ENCODE assay signal across 8 cellular contexts in genomic region chr7:1536768-1537630, GRCh38. TPM values are rescaled to one million over a fixed set of nuclear protein-coding genes. Genes with fewer than 3 reads are reported as not detected.
DNase-seq lines count a peak whose midpoint lies in the region; TF ChIP-seq lines count a peak whose summit lies in the region.

No MANE protein-coding gene starts in this region.

- H3K79me1 ChIP-seq in mesenchymal stem cell (replicated peaks; ENCODE audit: low read length, poor library complexity, severe bottlenecking) = peaks cover 26% of the 10 kb centered on the region

- H3K9me3 Mint-ChIP-seq in endothelial cell (ENCODE audit: unreplicated experiment) = no peaks in the 10 kb centered on the region
- no peaks in the 10 kb centered on the region for H3K9me3 Mint-ChIP-seq in type B pancreatic cell

- H2BK15ac ChIP-seq in mesenchymal stem cell (ENCODE audit: low read depth, poor library complexity, severe bottlenecking) = peak overlapping the region; percentile 96

- H3K27me3 ChIP-seq in BE2C (peaks cover 81% of the 10 kb centered on the region), mesenchymal stem cell (ENCODE audit: control insufficient read depth in 1 of 2, insufficient read depth in 1 of 2, low read length in 2 of 2) (no peaks in the 10 kb centered on the region)

- H3K36me3 Mint-ChIP-seq in endothelial cell (ENCODE audit: low read depth, unreplicated experiment) (no peaks in the 10 kb centered on the region), type B pancreatic cell (no peaks in the 10 kb centered on the region)

- peak overlapping the region in 1 of 2 experiments; percentile 57 for H3K23ac ChIP-seq in mesenchymal stem cell (ENCODE audit: low read length in 2 of 2)

- H3K4me3 Mint-ChIP-seq in endothelial cell (ENCODE audit: unreplicated experiment) = no peak overlapping the region
- peak overlapping the region; percentile 76 for H3K4me3 Mint-ChIP-seq in type B pancreatic cell

- peak overlapping the region; percentile 95 for H3K27ac ChIP-seq in mesenchymal stem cell (ENCODE audit: low read length, poor library complexity, severe bottlenecking)

- H2AFZ ChIP-seq in mesenchymal stem cell (ENCODE audit: low read depth, low read length) = no peak overlapping the region

- no peaks in the 10 kb centered on the region for H3K36me3 ChIP-seq in BE2C
- peaks cover 22 to 38% of the 10 kb centered on the region in 2 experiments for H3K36me3 ChIP-seq in mesenchymal stem cell (ENCODE audit: control insufficient read depth in 1 of 2, insufficient read depth in 2 of 2, low read depth in 1 of 2, low read length in 2 of 2)

- H4K8ac ChIP-seq in mesenchymal stem cell (ENCODE audit: low read length) = peak overlapping the region; percentile 95

- peaks cover 2% of the 10 kb centered on the region for H3K4me1 Mint-ChIP-seq in endothelial cell (ENCODE audit: unreplicated experiment)
- H3K4me1 Mint-ChIP-seq in type B pancreatic cell (ENCODE audit: unreplicated experiment) = peaks cover 16% of the 10 kb centered on the region

- TF ChIP-seq CTCF in BE2C (IDR thresholded peaks at IDR 0.05; ENCODE audit: low read depth, low read length) (no peak), endothelial cell (IDR thresholded peaks at IDR 0.05; ENCODE audit: unreplicated experiment) (no peak), type B pancreatic cell (conservative IDR thresholded peaks at IDR 0.05) (no peak)

- H3K27ac Mint-ChIP-seq in endothelial cell (ENCODE audit: unreplicated experiment) (peak overlapping the region; percentile 80), type B pancreatic cell (peak overlapping the region; percentile 93)

- H3K14ac ChIP-seq in mesenchymal stem cell (ENCODE audit: low read length in 2 of 2) = peak overlapping the region in 1 of 2 experiments; percentile 89

- H3K4me2 ChIP-seq in mesenchymal stem cell (ENCODE audit: low read length, poor library complexity, severe bottlenecking) = peak overlapping the region; percentile 82

- H3K9ac ChIP-seq in mesenchymal stem cell (ENCODE audit: low read length) = peak overlapping the region; percentile 93

- peak overlapping the region; percentile 75 to 100 for H2BK12ac ChIP-seq in mesenchymal stem cell (ENCODE audit: low read length in 2 of 2)

- peak overlapping the region; percentile 97 for H2AK5ac ChIP-seq in mesenchymal stem cell (ENCODE audit: low read length, severe bottlenecking)

- H3K4ac ChIP-seq in mesenchymal stem cell (ENCODE audit: low read depth in 1 of 2, low read length in 2 of 2) = peak overlapping the region; percentile 98

- H4K91ac ChIP-seq in mesenchymal stem cell (ENCODE audit: low read length) = peak overlapping the region; percentile 99

- DNase-seq in BE2C (peak; percentile 79), NCI-H2227 treated with DMSO at 0.1 percent for 48 hours (lab: John Stamatoyannopoulos, UW) (peak; percentile 22), endothelial cell (ENCODE audit: low spot score) (peak; percentile 64), mesenchymal stem cell (peak; percentile 99), type B pancreatic cell (ENCODE audit: extremely low spot score, unreplicated experiment) (peak; percentile 89), NCI-H1105 (lab: John Stamatoyannopoulos, UW) (no peak), SKM-1 (lab: John Stamatoyannopoulos, UW; ENCODE audit: unreplicated experiment) (no peak)
- no peak for DNase-seq in stimulated activated CD4-positive, alpha-beta T cell treated with anti-CD3 and anti-CD28 coated beads, Interleukin-12 subunit alpha, Interleukin-12 subunit beta, amount 100 ng/mL, for 4 hours

- peak overlapping the region; percentile 99 for H2BK120ac ChIP-seq in mesenchymal stem cell (ENCODE audit: low read depth, low read length)

- peaks cover 24% of the 10 kb centered on the region for H3K4me1 ChIP-seq in BE2C
- peaks cover 70% of the 10 kb centered on the region for H3K4me1 ChIP-seq in mesenchymal stem cell (ENCODE audit: control insufficient read depth, insufficient read depth, low read depth, low read length)

- H3K9me3 ChIP-seq in BE2C (no peaks in the 10 kb centered on the region), mesenchymal stem cell (ENCODE audit: control insufficient read depth, low read length) (no peaks in the 10 kb centered on the region)

- no peak overlapping the region for H3K4me3 ChIP-seq in BE2C (ENCODE audit: low read depth, low read length)
- peak overlapping the region; percentile 58 to 75 for H3K4me3 ChIP-seq in mesenchymal stem cell (ENCODE audit: insufficient read depth in 1 of 2, low read depth in 1 of 2, low read length in 2 of 2)

- WGBS in mesenchymal stem cell = 2% methylated on average over 54 of the region's 57 CpGs

- peak overlapping the region; percentile 98 to 100 for H3K18ac ChIP-seq in mesenchymal stem cell (ENCODE audit: low read depth in 1 of 2, low read length in 2 of 2)

- peak overlapping the region; percentile 99 for H2BK5ac ChIP-seq in mesenchymal stem cell (ENCODE audit: low read depth, low read length, poor library complexity, severe bottlenecking)

- H3K27me3 Mint-ChIP-seq in endothelial cell (ENCODE audit: unreplicated experiment) (peaks cover 4% of the 10 kb centered on the region), type B pancreatic cell (peaks cover 18% of the 10 kb centered on the region)

RNA-seq across cellular contexts. Expression of gene MAFK, which starts 6.5 kb away (rescaled TPM):
- 1.6 TPM for polyA plus RNA-seq in BE2C (2012; ENCODE audit: insufficient read depth, insufficient read length, low read depth)
- total RNA-seq in endothelial cell (ENCODE audit: unreplicated experiment) (3.4 TPM), type B pancreatic cell (ENCODE audit: low replicate concordance) (8.2 and 19.9 TPM in 2 replicates)
- 12.8 TPM for polyA plus RNA-seq in mesenchymal stem cell (2013, experiment 1 of 2)
- polyA plus RNA-seq in mesenchymal stem cell (2013, experiment 2 of 2) = 12.8 TPM

RNA-seq across cellular contexts. Expression of gene TMEM184A, which starts 19.0 kb away (rescaled TPM):
- 0.59 TPM for polyA plus RNA-seq in BE2C (2012; ENCODE audit: insufficient read depth, insufficient read length, low read depth)
- total RNA-seq in endothelial cell (ENCODE audit: unreplicated experiment) (0.21 TPM), type B pancreatic cell (ENCODE audit: low replicate concordance) (6.6 and 7.6 TPM in 2 replicates)
- polyA plus RNA-seq in mesenchymal stem cell (2013, experiment 1 of 2) = 0.39 TPM
- polyA plus RNA-seq in mesenchymal stem cell (2013, experiment 2 of 2) = 0.45 TPM

RNA-seq across cellular contexts. Expression of gene INTS1, which starts 32.8 kb away (rescaled TPM):
- 280 TPM for polyA plus RNA-seq in BE2C (2012; ENCODE audit: insufficient read depth, insufficient read length, low read depth)
- 109 TPM for total RNA-seq in endothelial cell (ENCODE audit: unreplicated experiment)
- 23.4 TPM for polyA plus RNA-seq in mesenchymal stem cell (2013, experiment 1 of 2)
- 22.7 TPM for polyA plus RNA-seq in mesenchymal stem cell (2013, experiment 2 of 2)
- total RNA-seq in type B pancreatic cell (ENCODE audit: low replicate concordance) = 112 and 134 TPM in 2 replicates

RNA-seq across cellular contexts. Expression of gene PSMG3, which starts 32.8 kb away (rescaled TPM):
- polyA plus RNA-seq in BE2C (2012; ENCODE audit: insufficient read depth, insufficient read length, low read depth) = 179 TPM
- total RNA-seq in endothelial cell (ENCODE audit: unreplicated experiment) (20.3 TPM), type B pancreatic cell (ENCODE audit: low replicate concordance) (27.0 and 35.2 TPM in 2 replicates)
- 7.3 TPM for polyA plus RNA-seq in mesenchymal stem cell (2013, experiment 1 of 2)
- 8.7 TPM for polyA plus RNA-seq in mesenchymal stem cell (2013, experiment 2 of 2)

Comparison
In these comparisons a context has a peak if more than half of its experiments do, and no peak if none do; other contexts are left out.
1. DNase-seq: peak in BE2C (single experiment), NCI-H2227 treated with DMSO at 0.1 percent for 48 hours (single experiment), endothelial cell (single experiment), mesenchymal stem cell (single experiment) and type B pancreatic cell (single experiment); none in stimulated activated CD4-positive, alpha-beta T cell treated with anti-CD3 and anti-CD28 coated beads, Interleukin-12 subunit alpha, Interleukin-12 subunit beta, amount 100 ng/mL, for 4 hours (single experiment), NCI-H1105 (single experiment) and SKM-1 (single experiment).